8 cellular contexts compared by ENCODE assay signal in the genomic region with DNA sequence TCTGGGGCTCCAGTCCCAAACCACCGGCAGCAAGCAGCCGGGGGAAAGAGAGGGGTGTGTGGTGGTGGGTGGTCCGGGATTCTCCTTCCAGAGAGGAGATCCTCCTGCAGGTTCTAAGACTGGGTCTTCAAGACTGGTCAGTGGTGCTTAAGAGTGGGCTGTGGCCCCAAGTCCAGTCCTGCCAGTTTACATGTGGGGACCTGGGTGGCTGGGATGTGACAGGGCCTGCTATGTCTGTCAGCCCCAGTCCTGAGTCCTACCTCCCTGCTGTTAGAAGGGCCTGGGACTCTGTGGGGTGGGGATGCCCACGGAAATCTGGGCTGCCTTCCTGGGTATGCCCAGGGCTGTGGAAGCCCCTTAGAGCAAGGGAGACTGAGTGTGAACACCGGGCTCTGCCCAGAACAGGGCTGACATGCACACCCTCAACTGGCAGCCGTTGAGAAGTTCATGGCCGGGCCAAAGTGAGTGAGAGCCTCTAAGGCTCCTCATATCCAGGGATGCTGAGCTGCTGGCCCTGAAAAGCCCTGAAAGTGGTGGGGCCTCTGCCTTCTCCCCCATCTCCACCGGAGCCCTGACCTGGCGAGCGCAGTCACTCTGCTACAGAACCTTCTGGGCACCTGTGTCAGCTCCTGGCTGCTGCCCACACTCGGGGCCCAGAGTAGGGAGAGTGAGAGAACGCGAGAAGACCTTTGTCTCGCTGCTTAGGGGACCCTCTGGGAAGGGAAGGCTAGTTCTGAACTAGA. TPM values are rescaled to one million over a fixed set of nuclear protein-coding genes. Genes with fewer than 3 reads are reported as not detected.
A peak's percentile ranks its signal among the peaks of the same experiment; 100 is the strongest.
DNase-seq lines count a peak whose midpoint lies in the region; ATAC-seq, FAIRE-seq and TF ChIP-seq lines count a peak whose summit lies in the region.

No MANE protein-coding gene starts in this region.

- FAIRE-seq in frontal cortex (lab: Jason Lieb, UNC), result no peak

- H3K9ac ChIP-seq in ES-I3 (ENCODE audit: low read depth, low read length) (peak overlapping the region; percentile 70; the same call in 1 of the 2 replicates), SK-N-MC (ENCODE audit: insufficient read length) (peak overlapping the region; percentile 90), parathyroid adenoma (no peak overlapping the region)

- no peak for DNase-seq in SK-N-MC (ENCODE audit: low read depth, low spot score)
- no peak for DNase-seq in esophagus squamous epithelium (lab: John Stamatoyannopoulos, UW)
- DNase-seq in frontal cortex (ENCODE audit: low spot score in 2 of 2), result no peak
- DNase-seq in AG08395 (ENCODE audit: low spot score), result no peak
- no peak for DNase-seq in pons (ENCODE audit: low spot score)

- TF ChIP-seq CTCF in esophagus squamous epithelium (IDR thresholded peaks at IDR 0.05) (no peak), parathyroid adenoma (IDR thresholded peaks at IDR 0.05) (no peak)

- no peak for ATAC-seq in HG03342 (IDR thresholded peaks at IDR 0.05; ENCODE audit: unreplicated experiment)

- TF ChIP-seq POLR2A in esophagus squamous epithelium (IDR thresholded peaks at IDR 0.05), result no peak

- H3K4me1 ChIP-seq in ES-I3 (ENCODE audit: insufficient read depth, low read length) (peaks cover 21% of the 10 kb centered on the region; the same call in 1 of the 2 replicates), esophagus squamous epithelium (peaks cover 32 to 71% (median 36%) of the 10 kb centered on the region in 3 donors), parathyroid adenoma (no peaks in the 10 kb centered on the region)

- H3K4me3 ChIP-seq in SK-N-MC, result peak overlapping the region; percentile 87
- H3K4me3 ChIP-seq in esophagus squamous epithelium, result peak overlapping the region; percentile 52 to 93 (median 90)
- peak overlapping the region; percentile 73 for H3K4me3 ChIP-seq in parathyroid adenoma (ENCODE audit: low read depth, low read length)

- H3K27me3 ChIP-seq in esophagus squamous epithelium, result no peaks in the 10 kb centered on the region
- no peaks in the 10 kb centered on the region for H3K27me3 ChIP-seq in parathyroid adenoma (ENCODE audit: control insufficient read depth, insufficient read depth, low read length)

- H3K79me2 ChIP-seq in parathyroid adenoma, result peaks cover 12% of the 10 kb centered on the region

- H3K9me3 ChIP-seq in ES-I3 (ENCODE audit: control insufficient read depth, insufficient read depth, low read length) (no peaks in the 10 kb centered on the region), SK-N-MC (ENCODE audit: low read depth, low read length) (no peaks in the 10 kb centered on the region), esophagus squamous epithelium (no peaks in the 10 kb centered on the region), parathyroid adenoma (ENCODE audit: control insufficient read depth, low read length) (no peaks in the 10 kb centered on the region)

- H3K36me3 ChIP-seq in ES-I3 (ENCODE audit: insufficient read depth, low read length) (no peaks in the 10 kb centered on the region), SK-N-MC (ENCODE audit: insufficient read depth, low read length) (no peaks in the 10 kb centered on the region), esophagus squamous epithelium (no peaks in the 10 kb centered on the region), parathyroid adenoma (ENCODE audit: control insufficient read depth, insufficient read depth, low read length) (no peaks in the 10 kb centered on the region)

- intact Hi-C loops in esophagus squamous epithelium (cut with DNase I), result no loop called here

- H3K27ac ChIP-seq in SK-N-MC (no peak overlapping the region), esophagus squamous epithelium (peak overlapping the region; percentile 89 to 95 (median 95)), parathyroid adenoma (peak overlapping the region; percentile 36)

- H3K4me2 ChIP-seq in parathyroid adenoma (ENCODE audit: low read length), result peak overlapping the region; percentile 96

- H2AFZ ChIP-seq in parathyroid adenoma, result no peak overlapping the region

- WGBS in esophagus squamous epithelium, 2 donors, result 57 to 61% methylated on average over 6 to 11 of the region's 14 CpGs

RNA-seq across cellular contexts. Expression of a gene that starts 1.7 kb away (rescaled TPM):
- total RNA-seq in esophagus squamous epithelium (10 to 100 TPM; 13.3 to 22.6 (median 17.5) TPM), frontal cortex (31.8 TPM)
